ENCODE assay signal across 8 cellular contexts in the genomic region with DNA sequence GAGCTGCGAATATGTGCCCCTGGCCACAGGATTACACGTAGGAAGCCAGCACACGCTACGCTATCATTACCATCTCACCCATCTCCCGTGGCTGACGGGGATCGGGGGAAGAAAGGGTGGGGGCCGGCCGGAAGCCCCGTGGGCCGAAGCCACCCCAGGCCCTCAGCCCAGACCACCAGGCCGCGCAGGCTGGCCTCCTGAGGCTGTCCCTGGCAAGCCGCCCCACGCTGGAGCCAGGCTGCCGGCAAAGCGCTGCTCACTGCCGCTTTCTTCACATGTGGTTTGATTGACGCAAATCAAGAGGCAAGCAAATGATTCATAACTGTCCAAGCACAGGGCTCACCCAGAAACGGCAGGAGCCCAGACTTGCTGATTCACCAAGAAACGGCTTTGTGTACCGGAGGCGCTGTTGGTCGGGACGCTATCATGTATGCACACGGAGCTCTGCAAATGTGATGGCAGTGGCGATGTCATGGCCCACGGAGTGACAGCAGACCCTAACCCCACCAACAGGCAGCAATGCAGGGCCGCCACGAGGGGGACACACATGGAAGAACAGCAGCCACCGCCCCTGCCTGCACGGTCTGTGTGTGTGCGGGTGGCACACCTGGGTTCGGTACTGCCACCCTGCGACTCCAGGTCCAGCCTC.
DNase-seq lines count a peak whose midpoint lies in the region; ATAC-seq and TF ChIP-seq lines count a peak whose summit lies in the region.

No MANE protein-coding gene starts in this region.

- peak overlapping the region; percentile 78 to 98 (median 96) for H3K27ac Mint-ChIP-seq in CD8-positive, alpha-beta memory T cell
- H3K27ac Mint-ChIP-seq in T-helper 2 cell treated with Interferon-gamma antibody and Interleukin-4, amounts not matched to agents 5 μg/mL and 100 μg/mL, for 36 hours, result peak overlapping the region; percentile 95

- peaks cover 0 to 3% of the 10 kb centered on the region in 2 donors for H3K27me3 Mint-ChIP-seq in CD8-positive, alpha-beta memory T cell
- H3K27me3 Mint-ChIP-seq in T-helper 2 cell treated with Interferon-gamma antibody and Interleukin-4, amounts not matched to agents 5 μg/mL and 100 μg/mL, for 36 hours (ENCODE audit: low read depth), result peaks cover 2% of the 10 kb centered on the region

- TF ChIP-seq CTCF in hepatocyte (IDR thresholded peaks at IDR 0.05; ENCODE audit: poor library complexity) (no peak), spleen (IDR thresholded peaks at IDR 0.05 in 8 of 11, conservative IDR thresholded peaks at IDR 0.05 in 3 of 11) (peak in 4 of 11 experiments; percentile 19 to 26 (median 22))

- POLR2A ChIA-PET in CD8-positive, alpha-beta memory T cell (lab: Charles Lee), result interaction anchor here (0.9 to 1.8 kb wide), 6 partner anchors 9 to 126 kb away, joined by 3 to 5 read pairs (median 4); a partner anchor contains a TSS

- peaks cover 10% of the 10 kb centered on the region for H4K20me1 ChIP-seq in hepatocyte (ENCODE audit: insufficient read depth, poor library complexity, severe bottlenecking)

- H3K4me1 ChIP-seq in CD8-positive, alpha-beta memory T cell (ENCODE audit: insufficient read depth, low read length), result peaks cover 41% of the 10 kb centered on the region
- H3K4me1 ChIP-seq in hepatocyte (ENCODE audit: insufficient read depth), result peaks cover 41% of the 10 kb centered on the region
- peaks cover 9 to 97% (median 57%) of the 10 kb centered on the region in 6 donors for H3K4me1 ChIP-seq in spleen

- peaks cover 0 to 4% (median 0%) of the 10 kb centered on the region in 3 donors for H3K36me3 Mint-ChIP-seq in CD8-positive, alpha-beta memory T cell
- peaks cover 23% of the 10 kb centered on the region for H3K36me3 Mint-ChIP-seq in T-helper 2 cell treated with Interferon-gamma antibody and Interleukin-4, amounts not matched to agents 5 μg/mL and 100 μg/mL, for 36 hours (ENCODE audit: low read depth)

- H3K4me1 Mint-ChIP-seq in CD8-positive, alpha-beta memory T cell, result peaks cover 45 to 83% (median 47%) of the 10 kb centered on the region in 3 donors
- H3K4me1 Mint-ChIP-seq in T-helper 2 cell treated with Interferon-gamma antibody and Interleukin-4, amounts not matched to agents 5 μg/mL and 100 μg/mL, for 36 hours (ENCODE audit: low read depth), result peaks cover 65% of the 10 kb centered on the region

- H3K4me3 ChIP-seq in CD8-positive, alpha-beta memory T cell (ENCODE audit: low read length), result peak overlapping the region; percentile 54
- H3K4me3 ChIP-seq in hepatocyte (no peak overlapping the region), spleen (peak overlapping the region in 5 of 8 donors; percentile 1 to 54 (median 12))

- H3K27me3 ChIP-seq in CD8-positive, alpha-beta memory T cell (ENCODE audit: insufficient read depth, low read length, poor library complexity, severe bottlenecking), result no peaks in the 10 kb centered on the region
- no peaks in the 10 kb centered on the region for H3K27me3 ChIP-seq in hepatocyte
- H3K27me3 ChIP-seq in spleen (replicated peaks in 1 of 7), result peaks cover 0 to 17% (median 0%) of the 10 kb centered on the region in 7 donors

- CTCF ChIA-PET in CD8-positive, alpha-beta memory T cell (lab: Charles Lee), result interaction anchor here (0.8 to 2.6 kb wide), 8 partner anchors 8 to 106 kb away, joined by 3 to 10 read pairs (median 6); no protein-coding TSS in a partner anchor

- no peaks in the 10 kb centered on the region for H3K9me3 Mint-ChIP-seq in CD8-positive, alpha-beta memory T cell
- H3K9me3 Mint-ChIP-seq in T-helper 2 cell treated with Interferon-gamma antibody and Interleukin-4, amounts not matched to agents 5 μg/mL and 100 μg/mL, for 36 hours, result no peaks in the 10 kb centered on the region

- peak overlapping the region; percentile 73 for H3K27ac ChIP-seq in CD8-positive, alpha-beta memory T cell (ENCODE audit: low read depth, low read length)
- H3K27ac ChIP-seq in hepatocyte, result peak overlapping the region; percentile 85
- H3K27ac ChIP-seq in spleen, result peak overlapping the region; percentile 39 to 94 (median 85)

- no peaks in the 10 kb centered on the region for H3K36me3 ChIP-seq in CD8-positive, alpha-beta memory T cell (ENCODE audit: insufficient read depth, low read length)
- H3K36me3 ChIP-seq in hepatocyte (replicated peaks; ENCODE audit: insufficient read depth, low read depth) (no peaks in the 10 kb centered on the region), spleen (no peaks in the 10 kb centered on the region)

- 62% methylated on average over 35 of the region's 35 CpGs for WGBS in hepatocyte (ENCODE audit: low lambda C conversion rate, missing lambda C conversion rate)
- 29 to 56% (median 34%) methylated on average over 23 to 35 of the region's 35 CpGs for WGBS in spleen, 5 donors

- TF ChIP-seq POLR2A in spleen (IDR thresholded peaks at IDR 0.05), result no peak

- peak; percentile 72 to 92 (median 73) for DNase-seq in CD8-positive, alpha-beta memory T cell
- peak; percentile 88 for DNase-seq in T-helper 2 cell treated with Interferon-gamma antibody and Interleukin-4, amounts not matched to agents 5 μg/mL and 100 μg/mL, for 36 hours (ENCODE audit: low spot score)
- peak in 32 of 58 donors; percentile 20 to 82 (median 62) for DNase-seq in anterior cingulate cortex (lab: John Stamatoyannopoulos, UW)
- peak; percentile 67 for DNase-seq in hepatocyte (ENCODE audit: low spot score)
- peak; percentile 93 for DNase-seq in spleen
- no peak for DNase-seq in A172 (ENCODE audit: low spot score)
- DNase-seq in middle frontal gyrus (ENCODE audit: extremely low spot score, low spot score), result no peak

- peaks cover 81% of the 10 kb centered on the region for H3K79me2 ChIP-seq in hepatocyte

- ATAC-seq in HG03095 (IDR thresholded peaks at IDR 0.05; ENCODE audit: unreplicated experiment), result peak; percentile 46

- H3K4me3 Mint-ChIP-seq in CD8-positive, alpha-beta memory T cell, result peak overlapping the region; percentile 44 to 91 (median 88)
- H3K4me3 Mint-ChIP-seq in T-helper 2 cell treated with Interferon-gamma antibody and Interleukin-4, amounts not matched to agents 5 μg/mL and 100 μg/mL, for 36 hours, result peak overlapping the region; percentile 80

- H2AFZ ChIP-seq in hepatocyte, result no peak overlapping the region

- no peaks in the 10 kb centered on the region for H3K9me2 ChIP-seq in hepatocyte (replicated peaks; ENCODE audit: insufficient read depth)

- H3K9me3 ChIP-seq in CD8-positive, alpha-beta memory T cell (ENCODE audit: low read length), result no peaks in the 10 kb centered on the region
- H3K9me3 ChIP-seq in hepatocyte (ENCODE audit: low read depth) (no peaks in the 10 kb centered on the region), spleen (no peaks in the 10 kb centered on the region)

- H3K4me2 ChIP-seq in hepatocyte, result peak overlapping the region; percentile 59

- intact Hi-C loops in spleen (cut with DNase I; ENCODE audit: low total_unique reads), result loop anchor here (10.0 kb wide), 1 partner anchor 130 kb away; a partner anchor contains a TSS

Comparison
In these comparisons a context has a peak if more than half of its experiments do, and no peak if none do; other contexts are left out.
1. DNase-seq: peak in CD8-positive, alpha-beta memory T cell (5 of 5), T-helper 2 cell treated with Interferon-gamma antibody and Interleukin-4, amounts not matched to agents 5 μg/mL and 100 μg/mL, for 36 hours (single experiment), anterior cingulate cortex (32 of 58), hepatocyte (single experiment) and spleen (single experiment); none in A172 (single experiment) and middle frontal gyrus (single experiment).
2. Peak in every context shown above with its lines, with median percentiles within 50 percentile points of each other: H3K27ac ChIP-seq.